ENCODE assay signal across 35 cellular contexts in the genomic region with DNA sequence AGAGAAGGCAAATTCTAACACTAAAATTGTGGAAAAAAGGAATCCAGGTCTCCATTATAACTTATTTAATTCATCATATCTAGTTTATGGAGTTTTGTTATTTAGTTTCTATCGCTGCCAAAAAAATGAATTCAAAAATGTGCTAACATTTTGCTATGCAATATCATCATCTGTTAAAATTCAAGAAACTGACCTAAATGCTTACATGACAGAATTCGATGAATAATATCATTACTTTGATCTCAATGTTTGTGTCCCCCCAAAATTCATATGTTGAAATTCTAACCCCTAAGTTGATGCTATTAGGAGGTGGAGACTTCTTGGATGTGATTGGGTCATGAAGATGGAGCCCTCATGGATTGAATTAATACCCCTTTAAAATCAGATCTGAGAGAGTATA.
A peak's percentile ranks its signal among the peaks of the same experiment; 100 is the strongest.
DNase-seq lines count a peak whose midpoint lies in the region; ATAC-seq, FAIRE-seq and TF ChIP-seq lines count a peak whose summit lies in the region.
"Had no signal": no experiment of that assay in that cellular context is flagged by ENCODE, and none has a peak within 500 bp of the region (broad histone marks: within the 10 kb centered on the region; RNA-seq: fewer than 3 reads in every experiment).

No MANE protein-coding gene starts in this region.

- no peak overlapping the region for H3K56ac ChIP-seq in IMR-90 (ENCODE audit: extremely low read depth, insufficient read depth, low read length)

- no peaks in the 10 kb centered on the region for H3K79me1 ChIP-seq in IMR-90 (ENCODE audit: low read depth in 1 of 2, low read length in 2 of 2)

- H3K27ac ChIP-seq in HepG2 (ENCODE audit: extremely low read length, insufficient read depth, low read length) = no peak overlapping the region
- no peak overlapping the region for H3K27ac ChIP-seq in right lobe of liver
- H3K27ac ChIP-seq in A549 = no peak overlapping the region
- H3K27ac ChIP-seq in IMR-90 (ENCODE audit: insufficient read depth, low read length) = no peak overlapping the region
- no peak overlapping the region for H3K27ac ChIP-seq in SU-DHL-6 (ENCODE audit: low read depth, low read length)
- H3K27ac ChIP-seq: 22Rv1; BLaER1; BLaER1 treated with 17β-estradiol and CSF1 and Interleukin-3, amounts not matched to agents 10 nM and 100 nM; C4-2B had no signal

- CTCF ChIA-PET in HepG2 (lab: Yijun Ruan, JAX; ENCODE audit: low intra/inter-chr PET ratio, low total read pairs) = no interaction called here
- CTCF ChIA-PET in A549 (lab: Yijun Ruan, JAX) = no interaction called here
- CTCF ChIA-PET in IMR-90 (lab: Yijun Ruan, JAX) = no interaction called here
- CTCF ChIA-PET in MCF 10A (lab: Yijun Ruan, JAX) = no interaction called here

- no peak overlapping the region for H2BK15ac ChIP-seq in IMR-90 (ENCODE audit: low read depth, low read length)

- in situ Hi-C loops in HepG2 (cut with HindIII; ENCODE audit: extremely low pct_ligation_motif_present, low pct_unique_long_range_greater_than_20kb) = no loop called here
- in situ Hi-C loops in IMR-90 (cut with MboI; ENCODE audit: low sequenced_read_pairs) = no loop called here
- in situ Hi-C loops in GM13976 (cut with MboI; ENCODE audit: low sequenced_read_pairs, unreplicated experiment) = no loop called here

- H2BK120ac ChIP-seq in IMR-90 (ENCODE audit: low read depth, low read length) = no peak overlapping the region

- H3K18ac ChIP-seq in IMR-90 (ENCODE audit: low read depth, low read length) = no peak overlapping the region

- WGBS in HepG2 (ENCODE audit: low lambda C conversion rate) = 0% methylated on average over 2 of the region's 2 CpGs
- 84% methylated on average over 2 of the region's 2 CpGs for WGBS in right lobe of liver (ENCODE audit: insufficient coverage, low coverage, low lambda C conversion rate, missing lambda C conversion rate)
- 0% methylated on average over 2 of the region's 2 CpGs for WGBS in A549 (ENCODE audit: missing lambda C conversion rate)
- WGBS in IMR-90 (ENCODE audit: extremely low coverage in 2 of 2, insufficient read length in 1 of 2), 2 experiments = no CpG with 5 or more reads among the region's 2 CpGs

- TF ChIP-seq POLR2A in HepG2 (IDR thresholded peaks at IDR 0.05; ENCODE audit: insufficient read depth in 1 of 2, low read depth in 2 of 2, low read length in 2 of 2) = no peak
- no peak for TF ChIP-seq POLR2A in right lobe of liver (IDR thresholded peaks at IDR 0.05)
- no peak for TF ChIP-seq POLR2A in A549 (IDR thresholded peaks at IDR 0.05; ENCODE audit: low read length)
- no peak for TF ChIP-seq POLR2A in IMR-90 (IDR thresholded peaks at IDR 0.05; ENCODE audit: low read depth, low read length)

- H3K9me1 ChIP-seq in IMR-90 (ENCODE audit: insufficient read depth, low read length) = no peaks in the 10 kb centered on the region

- H2AK9ac ChIP-seq in IMR-90 (replicated peaks; ENCODE audit: low read depth, low read length, poor library complexity) = no peak overlapping the region

- H3K4me1 ChIP-seq in HepG2 (ENCODE audit: insufficient read depth, low read length) (no peaks in the 10 kb centered on the region), right lobe of liver (no peaks in the 10 kb centered on the region), A549 (no peaks in the 10 kb centered on the region), IMR-90 (ENCODE audit: control insufficient read depth, insufficient read depth, low read length) (no peaks in the 10 kb centered on the region)
- H3K4me1 ChIP-seq: BLaER1; BLaER1 treated with 17β-estradiol and CSF1 and Interleukin-3, amounts not matched to agents 10 nM and 100 nM; Caco-2 had no signal

- no peak overlapping the region for H2AFZ ChIP-seq in HepG2 (ENCODE audit: low read length)
- no peak overlapping the region for H2AFZ ChIP-seq in IMR-90 (replicated peaks; ENCODE audit: low read length, poor library complexity)
- peak overlapping the region; percentile 47 for H2AFZ ChIP-seq in SU-DHL-6 (ENCODE audit: low read depth, low read length, severe bottlenecking)

- H3K27me3 ChIP-seq in HepG2 (ENCODE audit: control insufficient read depth in 1 of 2, insufficient read depth in 2 of 2, low read length in 2 of 2) (no peaks in the 10 kb centered on the region), right lobe of liver (no peaks in the 10 kb centered on the region), IMR-90 (ENCODE audit: control insufficient read depth, insufficient read depth, low read length) (no peaks in the 10 kb centered on the region), SU-DHL-6 (ENCODE audit: low read length) (no peaks in the 10 kb centered on the region)
- H3K27me3 ChIP-seq: BE2C; BLaER1; BLaER1 treated with 17β-estradiol and CSF1 and Interleukin-3, amounts not matched to agents 10 nM and 100 nM had no signal

- no peak for TF ChIP-seq EP300 in HepG2 (IDR thresholded peaks at IDR 0.05; ENCODE audit: low read depth in 2 of 2, low read length in 2 of 2)
- no peak for TF ChIP-seq EP300 in HepG2 (CRISPR knock-in tag; IDR thresholded peaks at IDR 0.05; ENCODE audit: borderline replicate concordance)
- TF ChIP-seq EP300 in A549 (IDR thresholded peaks at IDR 0.05) = no peak

- H3K79me2 ChIP-seq in HepG2 (ENCODE audit: insufficient read depth, low read length) (no peaks in the 10 kb centered on the region), SU-DHL-6 (ENCODE audit: insufficient read depth, low read length) (no peaks in the 10 kb centered on the region)

- no peaks in the 10 kb centered on the region for H3F3A ChIP-seq in SU-DHL-6 (ENCODE audit: insufficient read depth)

- ATAC-seq in HepG2 = no peak
- no peak for ATAC-seq in right lobe of liver
- no peak for ATAC-seq in A549
- no peak for ATAC-seq in IMR-90 (ENCODE audit: low read depth)
- ATAC-seq in natural killer cell = no peak
- ATAC-seq: CD8-positive, alpha-beta T cell had no signal

- H3K36me3 ChIP-seq in HepG2 (replicated peaks in 1 of 2; ENCODE audit: control insufficient read depth in 1 of 2, insufficient read depth in 2 of 2, low read length in 2 of 2) (no peaks in the 10 kb centered on the region), right lobe of liver (no peaks in the 10 kb centered on the region), IMR-90 (ENCODE audit: control insufficient read depth, insufficient read depth, low read length) (no peaks in the 10 kb centered on the region), SU-DHL-6 (ENCODE audit: low read length) (peaks cover 4% of the 10 kb centered on the region; the same call in 1 of the 2 replicates)
- H3K36me3 ChIP-seq: BE2C; BLaER1; BLaER1 treated with 17β-estradiol and CSF1 and Interleukin-3, amounts not matched to agents 10 nM and 100 nM had no signal

- H4K91ac ChIP-seq in IMR-90 (ENCODE audit: insufficient read depth, low read depth, low read length) = no peak overlapping the region

- no peak overlapping the region for H3K14ac ChIP-seq in IMR-90 (replicated peaks; ENCODE audit: low read depth, low read length)

- H4K8ac ChIP-seq in IMR-90 (ENCODE audit: low read depth in 2 of 2, low read length in 2 of 2) = no peak overlapping the region

- H3K27me3 Mint-ChIP-seq in natural killer cell (ENCODE audit: low read depth in 2 of 2) (no peaks in the 10 kb centered on the region), MCF 10A (ENCODE audit: insufficient read depth, unreplicated experiment) (no peaks in the 10 kb centered on the region)
- H3K27me3 Mint-ChIP-seq: B cell; CD4-positive, alpha-beta memory T cell; CD4-positive, alpha-beta T cell; CD4-positive, CD25-positive, alpha-beta regulatory T cell; CD8-positive, alpha-beta memory T cell had no signal

- H3K23ac ChIP-seq in IMR-90 (ENCODE audit: low read depth, low read length) = no peak overlapping the region

- dilution Hi-C loops in IMR-90 (cut with HindIII; ENCODE audit: low sequenced_read_pairs, unreplicated experiment) = no loop called here

- H4K20me1 ChIP-seq in HepG2 (ENCODE audit: insufficient read depth, low read length) (no peaks in the 10 kb centered on the region), IMR-90 (ENCODE audit: insufficient read depth, low read length) (no peaks in the 10 kb centered on the region), SU-DHL-6 (ENCODE audit: low read depth, low read length) (no peaks in the 10 kb centered on the region)
- H4K20me1 ChIP-seq: BLaER1; BLaER1 treated with 17β-estradiol and CSF1 and Interleukin-3, amounts not matched to agents 10 nM and 100 nM had no signal

- no peak overlapping the region for H3K4me3 ChIP-seq in HepG2 (replicated peaks in 1 of 3; ENCODE audit: insufficient read depth in 1 of 3, low read depth in 2 of 3, low read length in 3 of 3)
- no peak overlapping the region for H3K4me3 ChIP-seq in right lobe of liver
- no peak overlapping the region for H3K4me3 ChIP-seq in A549
- H3K4me3 ChIP-seq in IMR-90 (ENCODE audit: insufficient read depth, low read depth, low read length) = no peak overlapping the region
- no peak overlapping the region for H3K4me3 ChIP-seq in SU-DHL-6 (ENCODE audit: insufficient read depth, low read length, poor library complexity, severe bottlenecking)
- H3K4me3 ChIP-seq: BLaER1; BLaER1 treated with 17β-estradiol and CSF1 and Interleukin-3, amounts not matched to agents 10 nM and 100 nM had no signal

- H3K9me3 ChIP-seq in HepG2 (ENCODE audit: low read length) (peaks cover 81% of the 10 kb centered on the region), right lobe of liver (no peaks in the 10 kb centered on the region), A549 (no peaks in the 10 kb centered on the region), IMR-90 (ENCODE audit: control insufficient read depth, insufficient read depth, low read length) (peaks cover 9% of the 10 kb centered on the region; the same call in 1 of the 2 replicates), SU-DHL-6 (ENCODE audit: insufficient read depth, low read length) (peaks cover 12% of the 10 kb centered on the region; the same call in 1 of the 2 replicates)
- H3K9me3 ChIP-seq: BE2C; BLaER1; BLaER1 treated with 17β-estradiol and CSF1 and Interleukin-3, amounts not matched to agents 10 nM and 100 nM; Caco-2 had no signal

- FAIRE-seq in HepG2 (lab: Jason Lieb, UNC) (no peak), A549 (lab: Jason Lieb, UNC) (no peak)
- FAIRE-seq: A204.1 had no signal

- intact Hi-C loops in HepG2 (cut with micrococcal nuclease; ENCODE audit: unreplicated experiment) (no loop called here), right lobe of liver (cut with DNase I) (no loop called here), IMR-90 (cut with micrococcal nuclease) (no loop called here), natural killer cell (cut with micrococcal nuclease) (no loop called here), MCF 10A (cut with micrococcal nuclease) (no loop called here)

- no peaks in the 10 kb centered on the region for H3K4me1 Mint-ChIP-seq in natural killer cell
- H3K4me1 Mint-ChIP-seq in MCF 10A (ENCODE audit: insufficient read depth, unreplicated experiment) = no peaks in the 10 kb centered on the region
- H3K4me1 Mint-ChIP-seq: B cell; CD14-positive monocyte; CD4-positive, alpha-beta memory T cell; CD4-positive, CD25-positive, alpha-beta regulatory T cell; CD8-positive, alpha-beta memory T cell had no signal

- BruUV-seq in HepG2 (replicated peaks; lab: Mats Ljungman, UMichigan) (no TSS peak), IMR-90 (replicated peaks; lab: Mats Ljungman, UMichigan) (no TSS peak), MCF 10A (replicated peaks; lab: Mats Ljungman, UMichigan) (no TSS peak)

- H2AK5ac ChIP-seq in IMR-90 (ENCODE audit: low read depth, low read length) = no peak overlapping the region

- H3K9ac ChIP-seq in HepG2 (ENCODE audit: insufficient read depth, low read depth, low read length) (no peak overlapping the region), IMR-90 (ENCODE audit: low read depth, low read length) (no peak overlapping the region), SU-DHL-6 (ENCODE audit: low read length) (no peak overlapping the region)
- H3K9ac ChIP-seq: BLaER1; BLaER1 treated with 17β-estradiol and CSF1 and Interleukin-3, amounts not matched to agents 10 nM and 100 nM had no signal

- no peak for TF ChIP-seq CTCF in HepG2 (CRISPR knock-in tag; IDR thresholded peaks at IDR 0.05)
- no peak for TF ChIP-seq CTCF in right lobe of liver (IDR thresholded peaks at IDR 0.05)
- no peak for TF ChIP-seq CTCF in A549 (IDR thresholded peaks at IDR 0.05)
- no peak for TF ChIP-seq CTCF in IMR-90 (conservative IDR thresholded peaks at IDR 0.05; ENCODE audit: low read depth, low read length)
- TF ChIP-seq CTCF in SU-DHL-6 (IDR thresholded peaks at IDR 0.05; ENCODE audit: insufficient read depth, low read length, poor library complexity, severe bottlenecking) = no peak
- TF ChIP-seq CTCF in natural killer cell (IDR thresholded peaks at IDR 0.05) = no peak
- TF ChIP-seq CTCF in GM13976 (IDR thresholded peaks at IDR 0.05; ENCODE audit: borderline replicate concordance, control extremely low read depth, extremely low read depth, insufficient read depth, missing control alignments) = no peak
- no peak for TF ChIP-seq CTCF in MCF 10A (IDR thresholded peaks at IDR 0.05; ENCODE audit: unreplicated experiment)

- H3K36me3 Mint-ChIP-seq in natural killer cell (no peaks in the 10 kb centered on the region), MCF 10A (ENCODE audit: insufficient read depth, unreplicated experiment) (no peaks in the 10 kb centered on the region)
- H3K36me3 Mint-ChIP-seq: CD14-positive monocyte; CD4-positive, alpha-beta memory T cell; CD4-positive, CD25-positive, alpha-beta regulatory T cell; CD8-positive, alpha-beta memory T cell; CD8-positive, alpha-beta T cell had no signal

- no peak overlapping the region for H3K27ac Mint-ChIP-seq in natural killer cell
- no peak overlapping the region for H3K27ac Mint-ChIP-seq in MCF 10A (ENCODE audit: low read depth, unreplicated experiment)
- H3K27ac Mint-ChIP-seq: B cell; CD14-positive monocyte; CD4-positive, alpha-beta memory T cell; CD4-positive, alpha-beta T cell; CD4-positive, CD25-positive, alpha-beta regulatory T cell; CD8-positive, alpha-beta memory T cell; CD8-positive, alpha-beta T cell had no signal

- no peak overlapping the region for H3K4me3 Mint-ChIP-seq in natural killer cell
- no peak overlapping the region for H3K4me3 Mint-ChIP-seq in MCF 10A (ENCODE audit: unreplicated experiment)
- H3K4me3 Mint-ChIP-seq: B cell; CD14-positive monocyte; CD4-positive, alpha-beta memory T cell; CD4-positive, alpha-beta T cell; CD4-positive, CD25-positive, alpha-beta regulatory T cell; CD8-positive, alpha-beta memory T cell; CD8-positive, alpha-beta T cell had no signal

- no peak overlapping the region for H3K4me2 ChIP-seq in HepG2 (ENCODE audit: low read depth, low read length)
- no peak overlapping the region for H3K4me2 ChIP-seq in A549
- no peak overlapping the region for H3K4me2 ChIP-seq in IMR-90 (ENCODE audit: low read depth, low read length)
- H3K4me2 ChIP-seq in SU-DHL-6 (ENCODE audit: low read depth, low read length, poor library complexity, severe bottlenecking) = no peak overlapping the region
- H3K4me2 ChIP-seq: BLaER1; BLaER1 treated with 17β-estradiol and CSF1 and Interleukin-3, amounts not matched to agents 10 nM and 100 nM had no signal

- H2BK5ac ChIP-seq in IMR-90 (ENCODE audit: low read depth, low read length, poor library complexity, severe bottlenecking) = no peak overlapping the region

- H3K9me2 ChIP-seq in SU-DHL-6 (replicated peaks; ENCODE audit: insufficient read depth, low read length) = no peaks in the 10 kb centered on the region

- TF ChIP-seq RAD21 in HepG2 (CRISPR knock-in tag; IDR thresholded peaks at IDR 0.05) = no peak
- no peak for TF ChIP-seq RAD21 in A549 (conservative IDR thresholded peaks at IDR 0.05 in 1 of 2, IDR thresholded peaks at IDR 0.05 in 1 of 2)
- TF ChIP-seq RAD21 in IMR-90 (IDR thresholded peaks at IDR 0.05; ENCODE audit: low read length) = no peak

- peaks cover 9 to 16% of the 10 kb centered on the region in 2 donors for H3K9me3 Mint-ChIP-seq in natural killer cell
- H3K9me3 Mint-ChIP-seq in MCF 10A (ENCODE audit: unreplicated experiment) = peaks cover 22% of the 10 kb centered on the region

- H4K5ac ChIP-seq in IMR-90 (ENCODE audit: low read depth, low read length) = no peak overlapping the region

- POLR2A ChIA-PET in HepG2 (lab: Yijun Ruan, JAX) (no interaction called here), A549 (lab: Yijun Ruan, JAX) (no interaction called here), IMR-90 (lab: Charles Lee; ENCODE audit: unreplicated experiment) (no interaction called here), MCF 10A (lab: Yijun Ruan, JAX) (no interaction called here)

- H2BK20ac ChIP-seq in IMR-90 (ENCODE audit: low read depth, low read length) = no peak overlapping the region

- no peak for DNase-seq in HepG2 (ENCODE audit: low spot score)
- no peak for DNase-seq in right lobe of liver
- DNase-seq in A549 (ENCODE audit: low read depth in 1 of 2, low spot score in 1 of 2) = no peak
- no peak for DNase-seq in IMR-90
- DNase-seq in natural killer cell = no peak
- DNase-seq in GM13976 (ENCODE audit: low spot score) = no peak
- DNase-seq in MCF 10A (ENCODE audit: unreplicated experiment) = no peak
- DNase-seq: 8988T; ACHN; AML-193; BE2C; C1 segment of cervical spinal cord; Caco-2; Calu3; CD4-positive, alpha-beta memory T cell; CD4-positive, alpha-beta T cell; CD4-positive, CD25-positive, alpha-beta regulatory T cell; CD8-positive, alpha-beta memory T cell; CD8-positive, alpha-beta T cell; COR-L47; DMS 273 treated with DMSO at 0.1 percent for 48 hours; DMS153; DMS53; DMS79; DMS79 treated with DMSO at 0.1 percent for 48 hours; DND-41; EL had no signal

- no peak overlapping the region for H3K4ac ChIP-seq in IMR-90 (ENCODE audit: low read depth, low read length)
